ENCODE assay signal across 8 cellular contexts in the genomic region with DNA sequence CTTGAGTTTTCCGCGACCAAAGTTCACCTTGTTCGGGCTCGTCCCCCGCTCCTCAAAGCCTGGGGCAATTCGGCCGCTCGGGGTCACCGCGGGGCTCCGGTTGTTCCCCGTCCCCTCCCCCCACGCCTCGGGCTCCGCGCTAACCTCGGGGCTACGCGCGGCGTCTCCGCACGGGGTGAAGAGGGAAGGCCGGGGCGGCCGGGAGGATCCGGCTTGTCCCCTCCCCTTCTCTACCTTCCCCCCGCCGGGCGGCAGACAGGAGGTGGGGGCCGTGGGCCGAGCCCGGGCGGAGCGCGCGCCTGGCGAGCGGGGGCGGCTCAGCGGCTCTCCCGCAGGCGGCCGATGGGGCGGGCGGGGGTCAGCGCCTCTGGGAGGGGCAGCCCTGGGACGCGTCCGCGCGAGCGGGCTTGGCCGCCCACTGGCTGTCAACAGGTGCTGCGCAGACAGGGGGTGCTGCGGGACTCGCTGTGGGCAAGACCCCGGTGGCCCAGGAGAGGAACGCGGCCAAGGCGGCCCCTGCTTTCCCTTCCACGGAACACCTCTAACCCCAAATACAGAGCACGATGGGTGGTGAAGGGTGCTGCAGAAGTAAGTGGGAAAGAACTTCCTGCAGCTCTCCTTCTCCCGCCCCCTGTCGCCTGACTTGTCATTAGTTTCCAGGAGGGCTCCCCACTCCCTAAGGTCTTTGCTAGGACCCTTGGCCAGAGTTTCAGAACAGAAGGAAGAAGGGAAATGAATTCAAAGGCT. TPM values are rescaled to one million over a fixed set of nuclear protein-coding genes. Genes with fewer than 3 reads are reported as not detected.
DNase-seq lines count a peak whose midpoint lies in the region; ATAC-seq and TF ChIP-seq lines count a peak whose summit lies in the region.

A gene with protein sequence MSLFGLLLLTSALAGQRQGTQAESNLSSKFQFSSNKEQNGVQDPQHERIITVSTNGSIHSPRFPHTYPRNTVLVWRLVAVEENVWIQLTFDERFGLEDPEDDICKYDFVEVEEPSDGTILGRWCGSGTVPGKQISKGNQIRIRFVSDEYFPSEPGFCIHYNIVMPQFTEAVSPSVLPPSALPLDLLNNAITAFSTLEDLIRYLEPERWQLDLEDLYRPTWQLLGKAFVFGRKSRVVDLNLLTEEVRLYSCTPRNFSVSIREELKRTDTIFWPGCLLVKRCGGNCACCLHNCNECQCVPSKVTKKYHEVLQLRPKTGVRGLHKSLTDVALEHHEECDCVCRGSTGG (minus strand): TSS at position 177 of the 747 bp plus-strand sequence. CDS start 896 bp downstream, outside the sequence.

- no peaks in the 10 kb centered on the region for H3K36me3 ChIP-seq in body of pancreas (replicated peaks in 1 of 2; ENCODE audit: insufficient read depth in 1 of 2, low read depth in 2 of 2)
- no peaks in the 10 kb centered on the region for H3K36me3 ChIP-seq in hepatocyte (replicated peaks; ENCODE audit: insufficient read depth, low read depth)

- DNase-seq in AG20443 (ENCODE audit: low spot score), result peak; percentile 86
- peak; percentile 49 for DNase-seq in NCI-H774 (lab: John Stamatoyannopoulos, UW)
- peak; percentile 79 to 84 (median 82) for DNase-seq in body of pancreas
- DNase-seq in hepatocyte (ENCODE audit: low spot score), result peak; percentile 91
- DNase-seq in posterior vena cava (ENCODE audit: low spot score), result peak; percentile 92

- peaks cover 4% of the 10 kb centered on the region for H4K20me1 ChIP-seq in hepatocyte (ENCODE audit: insufficient read depth, poor library complexity, severe bottlenecking)

- H2AFZ ChIP-seq in hepatocyte, result peak within 1 kb of the TSS; percentile 91

- peak; percentile 41 for ATAC-seq in GM19463 (IDR thresholded peaks at IDR 0.05; ENCODE audit: unreplicated experiment)
- peak; percentile 86 for ATAC-seq in body of pancreas
- no peak for ATAC-seq in GM18502 (IDR thresholded peaks at IDR 0.05; ENCODE audit: poor library complexity, unreplicated experiment)
- no peak for ATAC-seq in HG02763 (IDR thresholded peaks at IDR 0.05; ENCODE audit: unreplicated experiment)

- peak; percentile 66 to 77 (median 75) for TF ChIP-seq POLR2A in body of pancreas (IDR thresholded peaks at IDR 0.05)

- 0 to 1% methylated on average over 6 to 63 of the region's 65 CpGs for WGBS in body of pancreas, 2 donors
- 2% methylated on average over 21 of the region's 65 CpGs for WGBS in hepatocyte (ENCODE audit: low lambda C conversion rate, missing lambda C conversion rate)

- no peaks in the 10 kb centered on the region for H3K9me2 ChIP-seq in hepatocyte (replicated peaks; ENCODE audit: insufficient read depth)

- intact Hi-C loops in body of pancreas (cut with DNase I), result loop anchor here (10.0 kb wide), 1 partner anchor 73 kb away; no protein-coding TSS in a partner anchor
- intact Hi-C loops in posterior vena cava (cut with DNase I), result no loop called here

- peak within 1 kb of the TSS; percentile 49 to 82 for H3K4me3 ChIP-seq in body of pancreas
- peak within 1 kb of the TSS; percentile 59 for H3K4me3 ChIP-seq in hepatocyte

- peaks cover 41% of the 10 kb centered on the region for H3K4me1 ChIP-seq in body of pancreas
- H3K4me1 ChIP-seq in hepatocyte (ENCODE audit: insufficient read depth), result peaks cover 34% of the 10 kb centered on the region

- H3K4me2 ChIP-seq in hepatocyte, result peak within 1 kb of the TSS; percentile 82

- H3K9me3 ChIP-seq in body of pancreas (no peaks in the 10 kb centered on the region), hepatocyte (ENCODE audit: low read depth) (no peaks in the 10 kb centered on the region)

- H3K27ac ChIP-seq in body of pancreas (peak within 1 kb of the TSS; percentile 87 to 97 (median 92)), hepatocyte (peak within 1 kb of the TSS; percentile 96)

- peaks cover 37% of the 10 kb centered on the region for H3K79me2 ChIP-seq in hepatocyte

- no peaks in the 10 kb centered on the region for H3K27me3 ChIP-seq in body of pancreas
- no peaks in the 10 kb centered on the region for H3K27me3 ChIP-seq in hepatocyte

- TF ChIP-seq CTCF in body of pancreas (IDR thresholded peaks at IDR 0.05), result peak in 6 of 7 experiments; percentile 21 to 69 (median 56)
- peak; percentile 58 for TF ChIP-seq CTCF in hepatocyte (IDR thresholded peaks at IDR 0.05; ENCODE audit: poor library complexity)

RNA-seq across cellular contexts. Expression of the gene that starts here (rescaled TPM):
- total RNA-seq in body of pancreas (10 to 100 TPM; 19.1 to 21.8 TPM), hepatocyte (58.7 and 63.3 TPM in 2 replicates), posterior vena cava (10 to 100 TPM; 19.9 to 21.1 TPM)
- polyA plus RNA-seq in hepatocyte, result 30.2 and 35.5 TPM in 2 replicates

Comparison
In these comparisons a context has a peak if more than half of its experiments do, and no peak if none do; other contexts are left out.
1. ATAC-seq: peak in GM19463 (single experiment) and body of pancreas (single experiment); none in GM18502 (single experiment) and HG02763 (single experiment).
2. Peak in every context shown above with its lines, with median percentiles within 50 percentile points of each other: DNase-seq.